Comparison of ENCODE assay signal across 8 cellular contexts in the genomic region with DNA sequence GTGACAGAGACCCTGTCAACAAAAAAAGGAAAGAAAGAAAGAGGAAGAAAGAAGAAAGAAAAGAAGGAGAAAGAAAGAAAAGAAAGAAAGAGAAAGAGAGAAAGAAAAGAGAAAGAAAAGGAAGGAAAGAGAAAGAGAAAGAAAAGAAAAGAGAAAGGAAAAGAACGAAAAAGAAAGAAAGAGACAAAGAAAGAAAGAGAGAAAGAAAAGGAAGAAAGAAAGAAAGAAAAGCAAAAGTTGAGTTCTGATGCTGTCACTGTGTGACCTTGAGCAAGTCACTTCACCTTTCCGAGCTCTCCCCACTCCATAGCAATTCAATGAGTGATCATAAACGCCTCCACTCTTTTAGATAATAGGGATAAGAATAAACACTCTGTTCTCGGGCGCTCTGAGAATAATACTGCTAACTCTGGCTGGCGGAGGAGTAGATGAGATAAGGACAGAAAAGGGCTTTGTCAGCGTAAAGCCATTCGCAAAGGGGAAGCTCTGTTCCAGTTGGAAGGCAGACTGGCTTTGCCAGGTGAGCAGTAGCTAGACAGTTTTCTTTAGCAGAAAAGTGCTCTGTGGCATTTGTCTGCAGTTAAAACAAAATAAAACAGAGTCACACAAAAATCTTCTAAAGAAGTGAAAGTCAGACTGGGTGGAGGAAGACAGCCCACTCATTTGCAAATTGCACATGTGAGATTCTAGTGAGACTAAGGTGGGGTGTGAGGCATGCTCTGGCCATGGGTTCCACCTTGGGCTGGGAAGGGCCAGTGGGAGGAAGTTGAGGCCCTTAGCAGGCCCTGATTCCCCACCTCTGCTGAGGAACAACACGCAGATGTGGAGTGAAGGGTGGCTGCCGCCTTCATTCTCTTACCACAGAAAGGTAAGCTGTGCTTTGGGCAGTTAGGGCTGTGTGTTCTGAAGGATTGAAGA. TPM values are rescaled to one million over a fixed set of nuclear protein-coding genes. Genes with fewer than 3 reads are reported as not detected.
DNase-seq lines count a peak whose midpoint lies in the region; ATAC-seq and TF ChIP-seq lines count a peak whose summit lies in the region.

No MANE protein-coding gene starts in this region.

- intact Hi-C loops in OCI-LY7 (cut with micrococcal nuclease; ENCODE audit: unreplicated experiment), result no loop called here

- H3K4me2 ChIP-seq in OCI-LY7 (ENCODE audit: low read length), result peak overlapping the region; percentile 59

- WGBS in endodermal cell (ENCODE audit: insufficient coverage in 1 of 2, insufficient read length in 1 of 2), 2 experiments, result 64% methylated on average over 6 to 10 of the region's 10 CpGs

- H3K4me1 ChIP-seq in OCI-LY7 (ENCODE audit: insufficient read depth, low read length, poor library complexity, severe bottlenecking), result peaks cover 12% of the 10 kb centered on the region
- peaks cover 15% of the 10 kb centered on the region for H3K4me1 ChIP-seq in endodermal cell (ENCODE audit: control insufficient read depth, insufficient read depth, low read length)
- no peaks in the 10 kb centered on the region for H3K4me1 ChIP-seq in rectal smooth muscle tissue (ENCODE audit: control insufficient read depth, insufficient read depth, low read length)

- peak overlapping the region; percentile 82 for H3K27ac Mint-ChIP-seq in activated CD4-positive, alpha-beta T cell treated with anti-CD3 and anti-CD28 coated beads, Interleukin-2, amount 10 ng/mL, durations not matched to agents 7 days and 5 days
- H3K27ac Mint-ChIP-seq in endodermal cell, result peak overlapping the region; percentile 68

- no peaks in the 10 kb centered on the region for H3K9me2 ChIP-seq in OCI-LY7 (ENCODE audit: insufficient read depth, low read length)

- H3K27me3 ChIP-seq in endodermal cell (ENCODE audit: control insufficient read depth, insufficient read depth, low read length, poor library complexity, severe bottlenecking) (no peaks in the 10 kb centered on the region), rectal smooth muscle tissue (ENCODE audit: control insufficient read depth, insufficient read depth, low read length) (no peaks in the 10 kb centered on the region), WERI-Rb-1 (ENCODE audit: insufficient read depth, low read depth, severe bottlenecking) (no peaks in the 10 kb centered on the region)

- H3K36me3 ChIP-seq in OCI-LY7 (ENCODE audit: insufficient read depth, low read length) (no peaks in the 10 kb centered on the region), endodermal cell (ENCODE audit: control insufficient read depth, insufficient read depth, low read length) (no peaks in the 10 kb centered on the region), rectal smooth muscle tissue (ENCODE audit: control insufficient read depth, insufficient read depth, low read length) (no peaks in the 10 kb centered on the region), WERI-Rb-1 (no peaks in the 10 kb centered on the region)

- POLR2A ChIA-PET in activated CD4-positive, alpha-beta T cell treated with anti-CD3 and anti-CD28 coated beads, Interleukin-2, amount 10 ng/mL, durations not matched to agents 7 days and 5 days (lab: Charles Lee), result no interaction called here
- POLR2A ChIA-PET in OCI-LY7 (lab: Charles Lee), result interaction anchor here (0.6 to 1.5 kb wide), 6 partner anchors 10 to 170 kb away, joined by 3 to 8 read pairs (median 3); partner anchors contain the start of gene FLNB

- no peaks in the 10 kb centered on the region for H3K9me3 Mint-ChIP-seq in activated CD4-positive, alpha-beta T cell treated with anti-CD3 and anti-CD28 coated beads, Interleukin-2, amount 10 ng/mL, durations not matched to agents 7 days and 5 days
- no peaks in the 10 kb centered on the region for H3K9me3 Mint-ChIP-seq in endodermal cell

- H3K9me3 ChIP-seq in OCI-LY7 (ENCODE audit: low read length), result no peaks in the 10 kb centered on the region
- H3K9me3 ChIP-seq in endodermal cell (ENCODE audit: control insufficient read depth, low read length), result no peaks in the 10 kb centered on the region
- H3K9me3 ChIP-seq in WERI-Rb-1 (ENCODE audit: severe bottlenecking), result no peaks in the 10 kb centered on the region

- peak overlapping the region; percentile 81 for H2AFZ ChIP-seq in OCI-LY7 (ENCODE audit: low read length)

- H3K27me3 Mint-ChIP-seq in activated CD4-positive, alpha-beta T cell treated with anti-CD3 and anti-CD28 coated beads, Interleukin-2, amount 10 ng/mL, durations not matched to agents 7 days and 5 days, result no peaks in the 10 kb centered on the region
- no peaks in the 10 kb centered on the region for H3K27me3 Mint-ChIP-seq in endodermal cell (ENCODE audit: insufficient read depth)

- H3K4me3 Mint-ChIP-seq in activated CD4-positive, alpha-beta T cell treated with anti-CD3 and anti-CD28 coated beads, Interleukin-2, amount 10 ng/mL, durations not matched to agents 7 days and 5 days, result peak overlapping the region; percentile 51
- H3K4me3 Mint-ChIP-seq in endodermal cell, result no peak overlapping the region

- H3K36me3 Mint-ChIP-seq in activated CD4-positive, alpha-beta T cell treated with anti-CD3 and anti-CD28 coated beads, Interleukin-2, amount 10 ng/mL, durations not matched to agents 7 days and 5 days (ENCODE audit: low read depth), result no peaks in the 10 kb centered on the region
- no peaks in the 10 kb centered on the region for H3K36me3 Mint-ChIP-seq in endodermal cell (ENCODE audit: low read depth)

- peak overlapping the region; percentile 17 for H3K27ac ChIP-seq in OCI-LY7 (ENCODE audit: low read depth, low read length, poor library complexity, severe bottlenecking)
- H3K27ac ChIP-seq in endodermal cell (ENCODE audit: low read depth, low read length), result no peak overlapping the region
- H3K27ac ChIP-seq in rectal smooth muscle tissue (ENCODE audit: low read depth, low read length), result no peak overlapping the region
- H3K27ac ChIP-seq in WERI-Rb-1, result no peak overlapping the region

- H3K79me2 ChIP-seq in OCI-LY7 (ENCODE audit: insufficient read depth, low read depth, low read length), result no peaks in the 10 kb centered on the region

- no peaks in the 10 kb centered on the region for H4K20me1 ChIP-seq in OCI-LY7 (ENCODE audit: insufficient read depth, low read length)

- H3K4me3 ChIP-seq in OCI-LY7 (ENCODE audit: low read depth, low read length, poor library complexity, severe bottlenecking) (peak overlapping the region; percentile 33), endodermal cell (ENCODE audit: low read length) (no peak overlapping the region), rectal smooth muscle tissue (ENCODE audit: low read length) (peak overlapping the region; percentile 35), WERI-Rb-1 (ENCODE audit: low read depth, low read length) (no peak overlapping the region)

- no TSS peak for BruUV-seq in OCI-LY7 (replicated peaks; lab: Mats Ljungman, UMichigan)

- TF ChIP-seq CTCF in OCI-LY7 (conservative IDR thresholded peaks at IDR 0.05; ENCODE audit: low read length), result no peak
- TF ChIP-seq CTCF in endodermal cell (conservative IDR thresholded peaks at IDR 0.05), result no peak
- TF ChIP-seq CTCF in WERI-Rb-1 (IDR thresholded peaks at IDR 0.05; ENCODE audit: low read depth, low read length), result no peak

- peaks cover 26% of the 10 kb centered on the region for H3K4me1 Mint-ChIP-seq in activated CD4-positive, alpha-beta T cell treated with anti-CD3 and anti-CD28 coated beads, Interleukin-2, amount 10 ng/mL, durations not matched to agents 7 days and 5 days
- H3K4me1 Mint-ChIP-seq in endodermal cell, result peaks cover 25% of the 10 kb centered on the region

- H3K9ac ChIP-seq in endodermal cell (ENCODE audit: extremely low read depth, low read length, poor library complexity, severe bottlenecking) (no peak overlapping the region), rectal smooth muscle tissue (ENCODE audit: low read length) (no peak overlapping the region)

- CTCF ChIA-PET in activated CD4-positive, alpha-beta T cell treated with anti-CD3 and anti-CD28 coated beads, Interleukin-2, amount 10 ng/mL, durations not matched to agents 7 days and 5 days (lab: Charles Lee), result interaction anchor here (0.6 to 1.4 kb wide), 2 partner anchors 9 to 1092 kb away, joined by 3 to 8 read pairs; no protein-coding TSS in a partner anchor
- CTCF ChIA-PET in OCI-LY7 (lab: Charles Lee; ENCODE audit: unreplicated experiment), result interaction anchor here (0.6 kb wide), 1 partner anchor 180 kb away, joined by 4 read pairs; no protein-coding TSS in a partner anchor

- ATAC-seq in HG02571 (IDR thresholded peaks at IDR 0.05; ENCODE audit: unreplicated experiment), result no peak

- DNase-seq in activated CD4-positive, alpha-beta T cell treated with anti-CD3 and anti-CD28 coated beads, Interleukin-2, amount 10 ng/mL, durations not matched to agents 7 days and 5 days, result peak; percentile 14
- DNase-seq in activated CD4-positive, alpha-beta T cell treated with anti-CD3 and anti-CD28 coated beads for 1 hour, result no peak
- DNase-seq in OCI-LY7 (ENCODE audit: low spot score), result peak; percentile 38
- no peak for DNase-seq in endodermal cell
- no peak for DNase-seq in WERI-Rb-1
- no peak for DNase-seq in AG08396 (ENCODE audit: low spot score)

RNA-seq across cellular contexts. Expression of gene FLNB, which starts 9.6 kb away (rescaled TPM):
- total RNA-seq in activated CD4-positive, alpha-beta T cell treated with anti-CD3 and anti-CD28 coated beads, Interleukin-2, amount 10 ng/mL, durations not matched to agents 7 days and 5 days, result 10 to 100 TPM; 27.2 to 28.1 TPM
- 29.5 and 29.9 TPM in 2 replicates for total RNA-seq in OCI-LY7 (2014; rRNA removed; shearing (Covaris generic))
- total RNA-seq in OCI-LY7 (2022), result 39.1 and 39.7 TPM in 2 replicates
- 100 to 1,000 TPM; 212 to 221 TPM for total RNA-seq in endodermal cell
- 86.0 TPM for polyA plus RNA-seq in endodermal cell (2013, experiment 1 of 2)
- polyA plus RNA-seq in endodermal cell (2013, experiment 2 of 2), result 96.0 TPM

Comparison
In these comparisons a context has a peak if more than half of its experiments do, and no peak if none do; other contexts are left out.
1. DNase-seq: peak in activated CD4-positive, alpha-beta T cell treated with anti-CD3 and anti-CD28 coated beads, Interleukin-2, amount 10 ng/mL, durations not matched to agents 7 days and 5 days (single experiment) and OCI-LY7 (single experiment); none in activated CD4-positive, alpha-beta T cell treated with anti-CD3 and anti-CD28 coated beads for 1 hour (single experiment), endodermal cell (single experiment), WERI-Rb-1 (single experiment) and AG08396 (single experiment).
2. H3K4me3 ChIP-seq: peak in OCI-LY7 (single experiment) and rectal smooth muscle tissue (single experiment); none in endodermal cell (single experiment) and WERI-Rb-1 (single experiment).
3. RNA of gene FLNB, which starts 9.6 kb away (total RNA-seq): 212 to 221 TPM in endodermal cell; 29.5 to 39.7 TPM in OCI-LY7 and 27.2 to 28.1 TPM in activated CD4-positive, alpha-beta T cell treated with anti-CD3 and anti-CD28 coated beads, Interleukin-2, amount 10 ng/mL, durations not matched to agents 7 days and 5 days; every median in the first group is over 4 times any median in the second.